Comparison of ENCODE assay signal across 8 cellular contexts in the genomic region with DNA sequence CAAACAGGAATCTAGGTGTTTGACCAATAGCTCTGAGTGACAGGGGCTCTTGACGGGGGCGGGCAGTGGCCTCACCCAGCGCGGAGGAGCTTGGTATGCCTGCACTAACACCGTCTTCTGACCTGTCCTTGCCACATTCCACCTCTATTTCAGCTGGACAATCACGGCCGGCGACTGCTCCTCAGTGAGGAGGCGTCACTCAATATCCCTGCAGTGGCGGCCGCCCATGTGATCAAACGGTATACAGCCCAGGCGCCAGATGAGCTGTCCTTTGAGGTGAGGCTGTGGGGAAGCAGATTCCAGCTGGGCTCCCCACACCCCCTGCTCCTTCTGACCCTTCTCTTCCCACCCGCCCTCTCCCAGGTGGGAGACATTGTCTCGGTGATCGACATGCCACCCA. TPM values are rescaled to one million over a fixed set of nuclear protein-coding genes. Genes with fewer than 3 reads are reported as not detected.
"Had no signal": no experiment of that assay in that cellular context is flagged by ENCODE, and none has a peak within 500 bp of the region (broad histone marks: within the 10 kb centered on the region; RNA-seq: fewer than 3 reads in every experiment).

No MANE protein-coding gene starts in this region.

- H3K4me2 ChIP-seq: GM23338 had no signal

- DNase-seq: H9, HCEC 1CT had no signal

- H3K27ac ChIP-seq: HL-60 had no signal

- H2AFZ ChIP-seq: GM23338 had no signal

- H3K4me3 ChIP-seq: GM23338 had no signal

- ATAC-seq: GM23338, HepG2 had no signal

RNA-seq across cellular contexts. Expression of a gene that starts 4.7 kb away (rescaled TPM):
- polyA plus RNA-seq: IgD-negative memory B cell had no signal

RNA-seq across cellular contexts. Expression of a gene that starts 23.2 kb away (rescaled TPM):
- total RNA-seq: H1, HepG2, HT1080 had no signal
- polyA plus RNA-seq: IgD-negative memory B cell had no signal

RNA-seq across cellular contexts. Expression of a gene that starts 32.6 kb away (rescaled TPM):
- total RNA-seq: GM23338, H1, H9, HT1080 had no signal
- polyA plus RNA-seq: GM23338, H1, IgD-negative memory B cell had no signal
